In the genomic region with DNA sequence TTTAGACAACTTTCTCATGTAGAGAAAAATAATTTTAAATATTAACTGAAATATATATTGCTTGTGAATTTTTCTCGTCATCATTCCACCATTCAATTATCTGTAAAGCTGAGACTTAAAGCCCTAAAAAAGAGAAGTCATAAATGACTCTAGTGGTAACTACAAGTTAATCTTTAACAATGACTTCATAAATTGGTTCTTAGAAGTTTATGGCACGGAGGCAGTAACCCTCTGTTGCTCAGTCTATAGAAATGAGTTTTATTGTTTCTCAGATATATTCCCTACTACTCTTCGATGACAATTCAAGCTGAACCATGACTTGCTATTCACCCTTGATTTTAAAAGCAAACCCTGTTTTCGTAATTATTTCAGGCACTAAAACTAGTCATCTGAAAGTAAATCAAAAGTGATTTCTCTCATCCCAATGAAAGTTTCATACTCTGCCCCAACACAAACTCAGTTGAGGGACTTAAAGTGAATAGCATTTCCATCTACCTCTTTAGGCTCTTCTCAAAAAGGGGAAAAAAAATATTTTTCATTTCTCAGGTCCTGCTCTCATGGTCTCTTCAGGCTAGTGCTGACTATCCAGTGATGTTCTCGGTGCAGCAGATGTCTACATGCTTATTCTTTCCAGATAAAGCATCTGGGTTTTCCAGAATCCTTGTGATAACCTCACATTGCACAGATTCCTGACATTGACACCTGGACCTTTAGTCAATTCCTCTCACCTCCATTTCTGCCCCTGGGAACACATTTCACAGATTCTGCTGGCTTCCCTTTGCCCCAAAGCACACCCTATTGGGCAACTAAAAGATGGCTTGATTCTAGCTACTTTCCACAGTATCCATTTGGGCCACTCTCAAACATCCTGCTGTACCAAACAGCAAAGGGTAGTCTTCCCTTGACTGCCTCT, we compare ENCODE assay signal across 16 cellular contexts.
DNase-seq lines count a peak whose midpoint lies in the region; ATAC-seq, FAIRE-seq and TF ChIP-seq lines count a peak whose summit lies in the region.
"Had no signal": no experiment of that assay in that cellular context is flagged by ENCODE, and none has a peak within 500 bp of the region (broad histone marks: within the 10 kb centered on the region; RNA-seq: fewer than 3 reads in every experiment).

No MANE protein-coding gene starts in this region.

- DNase-seq in GM12892 (ENCODE audit: insufficient read length) = no peak
- DNase-seq in BE2C = no peak
- DNase-seq in effector memory CD4-positive, alpha-beta T cell = no peak
- DNase-seq: activated CD4-positive, alpha-beta T cell treated with anti-CD3 and anti-CD28 coated beads, Interleukin-2, amount 50 U/mL, for 1 hour; Karpas-422; NCI-H1436 treated with DMSO at 0.1 percent for 48 hours; NCI-H69; T-helper 1 cell had no signal

- TF ChIP-seq POLR2A in GM12892 (IDR thresholded peaks at IDR 0.05; ENCODE audit: low read depth, low read length) = no peak

- H3K27me3 ChIP-seq in BE2C = no peaks in the 10 kb centered on the region; the same call in 1 of the 2 replicates
- no peaks in the 10 kb centered on the region for H3K27me3 ChIP-seq in effector memory CD4-positive, alpha-beta T cell (replicated peaks; ENCODE audit: control insufficient read depth, insufficient read depth, low read length, poor library complexity, severe bottlenecking)

- no peaks in the 10 kb centered on the region for H3K4me1 ChIP-seq in BE2C
- no peaks in the 10 kb centered on the region for H3K4me1 ChIP-seq in effector memory CD4-positive, alpha-beta T cell (ENCODE audit: control insufficient read depth, insufficient read depth, low read length, poor library complexity, severe bottlenecking)

- ATAC-seq in GM19463 (IDR thresholded peaks at IDR 0.05; ENCODE audit: unreplicated experiment) = peak; percentile 56
- peak; percentile 39 for ATAC-seq in HG02852 (IDR thresholded peaks at IDR 0.05; ENCODE audit: unreplicated experiment)
- peak; percentile 63 for ATAC-seq in HG03521 (IDR thresholded peaks at IDR 0.05; ENCODE audit: unreplicated experiment)
- no peak for ATAC-seq in GM18868 (IDR thresholded peaks at IDR 0.05; ENCODE audit: unreplicated experiment)
- ATAC-seq: GM23338 had no signal

- H3K4me3 ChIP-seq in BE2C (ENCODE audit: low read depth, low read length) = no peak overlapping the region
- no peak overlapping the region for H3K4me3 ChIP-seq in effector memory CD4-positive, alpha-beta T cell (ENCODE audit: insufficient read depth, low read depth, low read length, poor library complexity, severe bottlenecking)
- H3K4me3 ChIP-seq: GM23338 had no signal

- no peak for FAIRE-seq in GM12892 (lab: Jason Lieb, UNC)
- FAIRE-seq: RCC 7860 had no signal

- H3K9me3 ChIP-seq in BE2C = no peaks in the 10 kb centered on the region
- H3K9me3 ChIP-seq in effector memory CD4-positive, alpha-beta T cell (ENCODE audit: control insufficient read depth, low read length) = peaks cover 4% of the 10 kb centered on the region

- no peaks in the 10 kb centered on the region for H3K36me3 ChIP-seq in BE2C
- no peaks in the 10 kb centered on the region for H3K36me3 ChIP-seq in effector memory CD4-positive, alpha-beta T cell (ENCODE audit: control insufficient read depth, insufficient read depth, low read length)

- no peak overlapping the region for H3K27ac ChIP-seq in effector memory CD4-positive, alpha-beta T cell (ENCODE audit: insufficient read depth, low read length, poor library complexity, severe bottlenecking)
- H3K27ac ChIP-seq: C4-2B, HL-60 had no signal

- no peak for TF ChIP-seq CTCF in BE2C (IDR thresholded peaks at IDR 0.05; ENCODE audit: low read depth, low read length)
